18 cellular contexts compared by ENCODE assay signal in genomic region chr5:101278011-101278687, GRCh38.
DNase-seq lines count a peak whose midpoint lies in the region; ATAC-seq, FAIRE-seq and TF ChIP-seq lines count a peak whose summit lies in the region.
"Had no signal": no experiment of that assay in that cellular context is flagged by ENCODE, and none has a peak within 500 bp of the region (broad histone marks: within the 10 kb centered on the region; RNA-seq: fewer than 3 reads in every experiment).

No MANE protein-coding gene starts in this region.

- FAIRE-seq in bronchial epithelial cell (lab: Jason Lieb, UNC), result no peak
- FAIRE-seq: frontal cortex had no signal

- peak; percentile 0 for DNase-seq in EH (ENCODE audit: low read depth)
- DNase-seq in LoVo (ENCODE audit: low spot score), result peak; percentile 4
- DNase-seq in bronchial epithelial cell (ENCODE audit: low read depth), result peak; percentile 91
- peak; percentile 71 for DNase-seq in kidney tubule cell (ENCODE audit: low spot score)
- no peak for DNase-seq in NCI-H2227 treated with DMSO at 0.1 percent for 48 hours (lab: John Stamatoyannopoulos, UW)
- DNase-seq in left ventricle myocardium superior, result no peak
- DNase-seq in activated CD8-positive, alpha-beta memory T cell treated with anti-CD3 and anti-CD28 coated beads, Interleukin-2, amount 50 U/mL, for 48 hours, result no peak
- no peak for DNase-seq in dermis blood vessel endothelial cell
- DNase-seq: activated CD8-positive, alpha-beta T cell treated with anti-CD3 and anti-CD28 coated beads for 36 hours; activated naive CD8-positive, alpha-beta T cell treated with anti-CD3 and anti-CD28 coated beads, Interleukin-2, amount 50 U/mL, for 24 hours; activated T-cell treated with anti-CD3 and anti-CD28 coated beads, Interleukin-2, amount 50 U/mL, for 72 hours; effector memory CD8-positive, alpha-beta T cell; KBM-7; NCI-H1092; NCI-H2081 treated with DMSO at 0.1 percent for 48 hours; stimulated activated CD4-positive, alpha-beta T cell treated with anti-CD3 and anti-CD28 coated beads, Interleukin-2, amount 100 ng/mL, for 48 hours; T-cell had no signal

- intact Hi-C loops in left ventricle myocardium superior (cut with micrococcal nuclease), result no loop called here

- no peaks in the 10 kb centered on the region for H3K27me3 ChIP-seq in bronchial epithelial cell (ENCODE audit: control insufficient read depth, insufficient read depth, low read length)

- H3K36me3 ChIP-seq in bronchial epithelial cell (ENCODE audit: control insufficient read depth, insufficient read depth, low read length), result no peaks in the 10 kb centered on the region

- ATAC-seq in left ventricle myocardium superior, result no peak
- ATAC-seq: activated CD8-positive, alpha-beta T cell treated with anti-CD3 and anti-CD28 coated beads for 36 hours; activated naive CD8-positive, alpha-beta T cell treated with anti-CD3 and anti-CD28 coated beads, Interleukin-2, amount 50 U/mL, for 24 hours; activated T-cell treated with anti-CD3 and anti-CD28 coated beads, Interleukin-2, amount 50 U/mL, for 72 hours; effector memory CD8-positive, alpha-beta T cell; T-cell had no signal

- H3K4me3 ChIP-seq in bronchial epithelial cell (ENCODE audit: low read depth, low read length), result no peak overlapping the region

- TF ChIP-seq CTCF in bronchial epithelial cell (IDR thresholded peaks at IDR 0.05; ENCODE audit: insufficient read depth, low read length, severe bottlenecking), result no peak

Comparison
In these comparisons a context has a peak if more than half of its experiments do, and no peak if none do; other contexts are left out.
1. DNase-seq: peak in EH (single experiment), LoVo (single experiment), bronchial epithelial cell (single experiment) and kidney tubule cell (single experiment); none in NCI-H2227 treated with DMSO at 0.1 percent for 48 hours (single experiment), left ventricle myocardium superior (single experiment), activated CD8-positive, alpha-beta memory T cell treated with anti-CD3 and anti-CD28 coated beads, Interleukin-2, amount 50 U/mL, for 48 hours (single experiment) and dermis blood vessel endothelial cell (single experiment).